In the genomic region with DNA sequence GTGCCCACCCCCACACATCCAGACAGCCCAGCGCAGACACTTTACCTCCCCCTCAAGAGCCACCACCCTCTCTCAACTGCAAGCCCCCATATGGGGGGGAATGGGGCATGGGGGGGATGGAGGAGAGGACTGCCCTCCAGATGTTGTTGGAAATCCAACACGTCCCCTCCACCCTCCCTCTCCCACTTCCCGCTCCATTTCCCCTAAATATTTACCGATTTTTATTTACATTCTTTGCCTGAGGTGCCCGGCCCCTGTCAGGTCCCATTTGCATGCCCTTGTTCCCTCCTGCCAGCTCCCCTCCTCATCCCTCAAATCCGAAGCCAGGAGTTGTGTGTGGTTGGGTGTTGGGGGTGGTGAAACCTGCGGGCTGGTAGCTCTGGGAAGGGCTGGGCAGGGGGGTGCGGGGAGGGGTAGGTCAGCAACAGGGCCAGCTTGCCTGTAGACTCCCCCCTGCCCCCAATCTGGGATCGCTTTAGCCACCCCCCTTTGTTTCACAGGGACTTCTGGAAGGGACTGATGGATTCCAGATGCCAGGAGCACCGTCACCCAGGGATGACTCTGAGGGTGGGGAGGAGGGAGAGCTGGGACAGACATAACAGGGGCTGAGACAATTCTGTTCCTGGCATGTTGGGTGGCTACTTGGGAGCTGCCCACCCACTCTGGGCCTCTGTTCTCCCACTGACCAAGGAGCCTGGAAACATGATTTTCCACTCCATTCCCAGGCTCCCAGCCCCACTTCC, we compare ENCODE assay signal across 14 cellular contexts.
"Had no signal": no experiment of that assay in that cellular context is flagged by ENCODE, and none has a peak within 500 bp of the region (broad histone marks: within the 10 kb centered on the region; RNA-seq: fewer than 3 reads in every experiment).

No MANE protein-coding gene starts in this region.

- ATAC-seq: effector memory CD8-positive, alpha-beta T cell; natural killer cell treated with Interleukin-12 subunit alpha and Interleukin-12 subunit beta and Interleukin-15 and Interleukin-18, amount 100 ng/mL, for 72 hours; stimulated activated naive CD8-positive, alpha-beta T cell treated with anti-CD3 and anti-CD28 coated beads, Interleukin-15, amount 100 ng/mL, for 72 hours had no signal

- H3K27ac Mint-ChIP-seq: activated naive CD4-positive, alpha-beta T cell treated with anti-CD3 and anti-CD28 coated beads, Interleukin-2, amount 50 U/mL, for 24 hours; dendritic cell treated with granulocyte-macrophage colony-stimulating factor and Interleukin-4, amounts not matched to agents 40 ng/mL and 50 ng/mL, for 4 days; effector memory CD8-positive, alpha-beta T cell; natural killer cell treated with Interleukin-12 subunit alpha and Interleukin-12 subunit beta and Interleukin-15 and Interleukin-18, amount 100 ng/mL, for 72 hours; stimulated activated naive CD8-positive, alpha-beta T cell treated with anti-CD3 and anti-CD28 coated beads, Interleukin-15, amount 100 ng/mL, for 72 hours had no signal

- H3K4me1 Mint-ChIP-seq: activated naive CD4-positive, alpha-beta T cell treated with anti-CD3 and anti-CD28 coated beads, Interleukin-2, amount 50 U/mL, for 24 hours had no signal

- H3K27ac ChIP-seq: brain microvascular endothelial cell, ovary, testis had no signal

- H3K9me3 Mint-ChIP-seq: activated naive CD4-positive, alpha-beta T cell treated with anti-CD3 and anti-CD28 coated beads, Interleukin-2, amount 50 U/mL, for 24 hours; dendritic cell treated with granulocyte-macrophage colony-stimulating factor and Interleukin-4, amounts not matched to agents 40 ng/mL and 50 ng/mL, for 4 days; effector memory CD8-positive, alpha-beta T cell; natural killer cell treated with Interleukin-12 subunit alpha and Interleukin-12 subunit beta and Interleukin-15 and Interleukin-18, amount 100 ng/mL, for 72 hours; stimulated activated naive CD8-positive, alpha-beta T cell treated with anti-CD3 and anti-CD28 coated beads, Interleukin-15, amount 100 ng/mL, for 72 hours had no signal

- DNase-seq: activated CD4-positive, alpha-beta T cell treated with anti-CD3 and anti-CD28 coated beads, Interleukin-2, amount 50 U/mL, for 1 hour; activated effector memory CD4-positive, alpha-beta T cell treated with Interleukin-2 at 50 U/mL for 16 hours; activated T-cell treated with anti-CD3 and anti-CD28 coated beads, Interleukin-2, amount 50 U/mL, for 1 hour; cerebellar nuclear complex; effector memory CD8-positive, alpha-beta T cell; ovary; stimulated activated CD4-positive, alpha-beta T cell treated with anti-CD3 and anti-CD28 coated beads, Interleukin-15, amount 100 ng/mL, for 24 hours; stimulated activated CD4-positive, alpha-beta T cell treated with anti-CD3 and anti-CD28 coated beads, Interleukin-4, amount 100 ng/mL, for 24 hours; stimulated activated naive CD8-positive, alpha-beta T cell treated with anti-CD3 and anti-CD28 coated beads, Interleukin-15, amount 100 ng/mL, for 72 hours had no signal

- H3K36me3 Mint-ChIP-seq: activated naive CD4-positive, alpha-beta T cell treated with anti-CD3 and anti-CD28 coated beads, Interleukin-2, amount 50 U/mL, for 24 hours; natural killer cell treated with Interleukin-12 subunit alpha and Interleukin-12 subunit beta and Interleukin-15 and Interleukin-18, amount 100 ng/mL, for 72 hours had no signal

- H3K4me3 Mint-ChIP-seq: activated naive CD4-positive, alpha-beta T cell treated with anti-CD3 and anti-CD28 coated beads, Interleukin-2, amount 50 U/mL, for 24 hours; dendritic cell treated with granulocyte-macrophage colony-stimulating factor and Interleukin-4, amounts not matched to agents 40 ng/mL and 50 ng/mL, for 4 days; effector memory CD8-positive, alpha-beta T cell; natural killer cell treated with Interleukin-12 subunit alpha and Interleukin-12 subunit beta and Interleukin-15 and Interleukin-18, amount 100 ng/mL, for 72 hours; stimulated activated naive CD8-positive, alpha-beta T cell treated with anti-CD3 and anti-CD28 coated beads, Interleukin-15, amount 100 ng/mL, for 72 hours had no signal
